In the genomic region with DNA sequence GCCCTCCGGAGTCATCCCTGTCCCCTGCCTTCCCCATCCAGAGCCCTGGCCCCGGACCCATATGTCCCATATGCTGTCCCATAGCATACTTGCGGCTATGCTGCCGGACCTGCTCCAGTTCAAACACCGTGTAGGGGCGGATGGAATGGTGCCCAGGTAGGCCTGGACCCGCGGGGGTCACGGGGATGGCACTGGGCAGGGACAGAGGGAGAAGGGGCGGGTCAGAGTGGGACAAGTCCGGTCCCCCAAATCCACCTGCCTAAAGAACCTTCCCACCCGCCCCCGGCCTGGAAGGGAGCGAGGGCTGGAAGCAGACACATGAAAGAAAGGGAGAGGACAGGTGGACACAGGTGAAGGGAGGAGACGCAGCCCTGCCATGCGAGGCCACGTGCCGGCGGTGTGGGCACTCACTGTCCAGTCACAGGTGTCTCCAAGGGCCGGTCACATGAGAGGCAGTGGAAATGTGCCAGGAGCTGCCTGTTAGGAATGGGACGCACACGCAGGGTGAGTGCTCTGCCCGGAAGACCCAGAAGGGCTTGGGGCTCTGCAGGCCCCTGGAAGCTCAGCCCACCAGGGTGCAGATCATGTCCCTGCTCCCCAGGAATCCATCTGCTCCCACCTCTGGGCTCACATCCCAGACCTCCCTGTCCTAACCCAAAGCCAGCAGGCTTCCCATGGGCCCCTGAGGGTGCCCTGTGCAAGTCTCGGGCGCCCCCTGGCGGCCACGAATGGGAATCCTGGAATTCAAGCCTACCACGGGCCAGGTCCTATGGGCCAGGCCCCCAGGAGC, we compare ENCODE assay signal across 8 cellular contexts. TPM values are rescaled to one million over a fixed set of nuclear protein-coding genes. Genes with fewer than 3 reads are reported as not detected.
A peak's percentile ranks its signal among the peaks of the same experiment; 100 is the strongest.
DNase-seq lines count a peak whose midpoint lies in the region; ATAC-seq and TF ChIP-seq lines count a peak whose summit lies in the region.

No MANE protein-coding gene starts in this region.

- H3K4me3 Mint-ChIP-seq in MCF 10A (ENCODE audit: unreplicated experiment): no peak overlapping the region

- intact Hi-C loops in MCF 10A (cut with micrococcal nuclease): loop anchor here (1.0 to 5.0 kb wide), 3 partner anchors 97 to 265 kb away; no protein-coding TSS in a partner anchor

- peaks cover 8% of the 10 kb centered on the region for H3K36me3 Mint-ChIP-seq in MCF 10A (ENCODE audit: insufficient read depth, unreplicated experiment)

- CTCF ChIA-PET in MCF 10A (lab: Yijun Ruan, JAX): interaction anchor here (0.5 to 6.7 kb wide), 57 partner anchors 10 to 1921 kb away, joined by 3 to 82 read pairs (median 4); a partner anchor contains a TSS

- no TSS peak for BruUV-seq in MCF 10A (replicated peaks; lab: Mats Ljungman, UMichigan)

- H3K4me1 Mint-ChIP-seq in MCF 10A (ENCODE audit: insufficient read depth, unreplicated experiment): peaks cover 6% of the 10 kb centered on the region

- no peak overlapping the region for H3K27ac Mint-ChIP-seq in MCF 10A (ENCODE audit: low read depth, unreplicated experiment)

- H3K4me3 ChIP-seq in HFF-Myc (replicated peaks; ENCODE audit: low read depth, low read length): no peak overlapping the region
- H3K4me3 ChIP-seq in WI38 (ENCODE audit: low read depth, low read length): no peak overlapping the region

- no peaks in the 10 kb centered on the region for H3K27me3 Mint-ChIP-seq in MCF 10A (ENCODE audit: insufficient read depth, unreplicated experiment)

- DNase-seq in COLO829 (ENCODE audit: low spot score): peak; percentile 82
- peak; percentile 41 for DNase-seq in HFF-Myc (ENCODE audit: extremely low read depth, low read depth)
- DNase-seq in NCI-H345 (lab: John Stamatoyannopoulos, UW): peak; percentile 83
- peak; percentile 82 for DNase-seq in MCF 10A (ENCODE audit: unreplicated experiment)
- DNase-seq in iris pigment epithelial cell (ENCODE audit: low read depth): peak; percentile 57
- peak; percentile 89 for DNase-seq in stimulated activated CD4-positive, alpha-beta T cell treated with anti-CD3 and anti-CD28 coated beads, Interleukin-15, amount 100 ng/mL, for 24 hours

- POLR2A ChIA-PET in MCF 10A (lab: Yijun Ruan, JAX): interaction anchor here (0.6 to 1.6 kb wide), 5 partner anchors 13 to 262 kb away, joined by 3 to 11 read pairs (median 4); a partner anchor contains a TSS

- TF ChIP-seq CTCF in HFF-Myc (IDR thresholded peaks at IDR 0.05; ENCODE audit: low read depth, low read length, missing control alignments): peak; percentile 96
- TF ChIP-seq CTCF in WI38 (IDR thresholded peaks at IDR 0.05; ENCODE audit: low read depth, low read length): peak; percentile 88
- TF ChIP-seq CTCF in MCF 10A (IDR thresholded peaks at IDR 0.05; ENCODE audit: unreplicated experiment): peak; percentile 96

- H3K9me3 Mint-ChIP-seq in MCF 10A (ENCODE audit: unreplicated experiment): no peaks in the 10 kb centered on the region

- ATAC-seq in HG03159 (IDR thresholded peaks at IDR 0.05; ENCODE audit: unreplicated experiment): no peak

RNA-seq across cellular contexts. Expression of a gene that starts 14.0 kb away (rescaled TPM):
- total RNA-seq in MCF 10A (2022): 84.9 and 109 TPM in 2 replicates

RNA-seq across cellular contexts. Expression of a gene that starts 28.9 kb away (rescaled TPM):
- total RNA-seq in MCF 10A (2022): 0.56 and 3.2 TPM in 2 replicates

RNA-seq across cellular contexts. Expression of a gene that starts 38.9 kb away (rescaled TPM):
- 0.17 and 0.44 TPM in 2 replicates for total RNA-seq in MCF 10A (2022)
